Comparison of ENCODE assay signal across 2 cellular contexts in genomic region chr1:209983953-209984352, GRCh38.
TF ChIP-seq lines count a peak whose summit lies in the region.

No MANE protein-coding gene starts in this region.

TF ChIP-seq in SK-N-SH, 30 proteins besides CTCF, POLR2A, EP300 and RAD21 (continued from another document):
- no peak for TF ChIP-seq RXRA (IDR thresholded peaks at IDR 0.05; ENCODE audit: borderline replicate concordance, low read depth)
- TF ChIP-seq SIN3A (IDR thresholded peaks at IDR 0.05; ENCODE audit: borderline replicate concordance, low read depth, low read length) = no peak
- TF ChIP-seq RCOR1 (IDR thresholded peaks at IDR 0.05; ENCODE audit: low read length) = no peak
- no peak for TF ChIP-seq PBX3 (IDR thresholded peaks at IDR 0.05)
- TF ChIP-seq TCF12 (IDR thresholded peaks at IDR 0.05) = no peak
- TF ChIP-seq ZBTB33 (IDR thresholded peaks at IDR 0.05; ENCODE audit: borderline replicate concordance, low read depth) = no peak
- TF ChIP-seq CHD2 (IDR thresholded peaks at IDR 0.05; ENCODE audit: low read length, partially characterized antibody) = no peak
- no peak for TF ChIP-seq MEF2A (IDR thresholded peaks at IDR 0.05; ENCODE audit: borderline replicate concordance, low read depth)
- TF ChIP-seq, protein P1, sequence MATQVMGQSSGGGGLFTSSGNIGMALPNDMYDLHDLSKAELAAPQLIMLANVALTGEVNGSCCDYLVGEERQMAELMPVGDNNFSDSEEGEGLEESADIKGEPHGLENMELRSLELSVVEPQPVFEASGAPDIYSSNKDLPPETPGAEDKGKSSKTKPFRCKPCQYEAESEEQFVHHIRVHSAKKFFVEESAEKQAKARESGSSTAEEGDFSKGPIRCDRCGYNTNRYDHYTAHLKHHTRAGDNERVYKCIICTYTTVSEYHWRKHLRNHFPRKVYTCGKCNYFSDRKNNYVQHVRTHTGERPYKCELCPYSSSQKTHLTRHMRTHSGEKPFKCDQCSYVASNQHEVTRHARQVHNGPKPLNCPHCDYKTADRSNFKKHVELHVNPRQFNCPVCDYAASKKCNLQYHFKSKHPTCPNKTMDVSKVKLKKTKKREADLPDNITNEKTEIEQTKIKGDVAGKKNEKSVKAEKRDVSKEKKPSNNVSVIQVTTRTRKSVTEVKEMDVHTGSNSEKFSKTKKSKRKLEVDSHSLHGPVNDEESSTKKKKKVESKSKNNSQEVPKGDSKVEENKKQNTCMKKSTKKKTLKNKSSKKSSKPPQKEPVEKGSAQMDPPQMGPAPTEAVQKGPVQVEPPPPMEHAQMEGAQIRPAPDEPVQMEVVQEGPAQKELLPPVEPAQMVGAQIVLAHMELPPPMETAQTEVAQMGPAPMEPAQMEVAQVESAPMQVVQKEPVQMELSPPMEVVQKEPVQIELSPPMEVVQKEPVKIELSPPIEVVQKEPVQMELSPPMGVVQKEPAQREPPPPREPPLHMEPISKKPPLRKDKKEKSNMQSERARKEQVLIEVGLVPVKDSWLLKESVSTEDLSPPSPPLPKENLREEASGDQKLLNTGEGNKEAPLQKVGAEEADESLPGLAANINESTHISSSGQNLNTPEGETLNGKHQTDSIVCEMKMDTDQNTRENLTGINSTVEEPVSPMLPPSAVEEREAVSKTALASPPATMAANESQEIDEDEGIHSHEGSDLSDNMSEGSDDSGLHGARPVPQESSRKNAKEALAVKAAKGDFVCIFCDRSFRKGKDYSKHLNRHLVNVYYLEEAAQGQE (IDR thresholded peaks at IDR 0.05; ENCODE audit: low read depth, low read length) = no peak
- no peak for TF ChIP-seq RFX5 (IDR thresholded peaks at IDR 0.05; ENCODE audit: low read length)
- no peak for TF ChIP-seq FOXJ3 (CRISPR knock-in tag; IDR thresholded peaks at IDR 0.05)

TF ChIP-seq in SK-N-SH treated with all-trans-retinoic acid at 6 μM for 48 hours, 23 proteins besides CTCF, POLR2A, EP300 and RAD21 (continued from another document):
- TF ChIP-seq, protein P2, sequence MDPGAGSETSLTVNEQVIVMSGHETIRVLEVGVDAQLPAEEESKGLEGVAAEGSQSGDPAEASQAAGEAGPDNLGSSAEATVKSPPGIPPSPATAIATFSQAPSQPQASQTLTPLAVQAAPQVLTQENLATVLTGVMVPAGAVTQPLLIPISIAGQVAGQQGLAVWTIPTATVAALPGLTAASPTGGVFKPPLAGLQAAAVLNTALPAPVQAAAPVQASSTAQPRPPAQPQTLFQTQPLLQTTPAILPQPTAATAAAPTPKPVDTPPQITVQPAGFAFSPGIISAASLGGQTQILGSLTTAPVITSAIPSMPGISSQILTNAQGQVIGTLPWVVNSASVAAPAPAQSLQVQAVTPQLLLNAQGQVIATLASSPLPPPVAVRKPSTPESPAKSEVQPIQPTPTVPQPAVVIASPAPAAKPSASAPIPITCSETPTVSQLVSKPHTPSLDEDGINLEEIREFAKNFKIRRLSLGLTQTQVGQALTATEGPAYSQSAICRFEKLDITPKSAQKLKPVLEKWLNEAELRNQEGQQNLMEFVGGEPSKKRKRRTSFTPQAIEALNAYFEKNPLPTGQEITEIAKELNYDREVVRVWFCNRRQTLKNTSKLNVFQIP (CRISPR knock-in tag; IDR thresholded peaks at IDR 0.05; ENCODE audit: borderline replicate concordance, low read depth) = no peak
- TF ChIP-seq TOX (CRISPR knock-in tag; IDR thresholded peaks at IDR 0.05; ENCODE audit: borderline replicate concordance) (no peak), ZNF8 (CRISPR knock-in tag; IDR thresholded peaks at IDR 0.05) (no peak), CSDC2 (CRISPR knock-in tag; IDR thresholded peaks at IDR 0.05) (no peak), BACH2 (CRISPR knock-in tag; IDR thresholded peaks at IDR 0.05; ENCODE audit: borderline replicate concordance) (no peak), ISL1 (CRISPR knock-in tag; IDR thresholded peaks at IDR 0.05) (no peak), ZFP3 (CRISPR knock-in tag; IDR thresholded peaks at IDR 0.05) (no peak)
- TF ChIP-seq, protein P3, sequence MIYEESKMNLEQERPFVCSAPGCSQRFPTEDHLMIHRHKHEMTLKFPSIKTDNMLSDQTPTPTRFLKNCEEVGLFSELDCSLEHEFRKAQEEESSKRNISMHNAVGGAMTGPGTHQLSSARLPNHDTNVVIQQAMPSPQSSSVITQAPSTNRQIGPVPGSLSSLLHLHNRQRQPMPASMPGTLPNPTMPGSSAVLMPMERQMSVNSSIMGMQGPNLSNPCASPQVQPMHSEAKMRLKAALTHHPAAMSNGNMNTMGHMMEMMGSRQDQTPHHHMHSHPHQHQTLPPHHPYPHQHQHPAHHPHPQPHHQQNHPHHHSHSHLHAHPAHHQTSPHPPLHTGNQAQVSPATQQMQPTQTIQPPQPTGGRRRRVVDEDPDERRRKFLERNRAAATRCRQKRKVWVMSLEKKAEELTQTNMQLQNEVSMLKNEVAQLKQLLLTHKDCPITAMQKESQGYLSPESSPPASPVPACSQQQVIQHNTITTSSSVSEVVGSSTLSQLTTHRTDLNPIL (CRISPR knock-in tag; IDR thresholded peaks at IDR 0.05; ENCODE audit: low read depth) = no peak
- TF ChIP-seq, protein P4, sequence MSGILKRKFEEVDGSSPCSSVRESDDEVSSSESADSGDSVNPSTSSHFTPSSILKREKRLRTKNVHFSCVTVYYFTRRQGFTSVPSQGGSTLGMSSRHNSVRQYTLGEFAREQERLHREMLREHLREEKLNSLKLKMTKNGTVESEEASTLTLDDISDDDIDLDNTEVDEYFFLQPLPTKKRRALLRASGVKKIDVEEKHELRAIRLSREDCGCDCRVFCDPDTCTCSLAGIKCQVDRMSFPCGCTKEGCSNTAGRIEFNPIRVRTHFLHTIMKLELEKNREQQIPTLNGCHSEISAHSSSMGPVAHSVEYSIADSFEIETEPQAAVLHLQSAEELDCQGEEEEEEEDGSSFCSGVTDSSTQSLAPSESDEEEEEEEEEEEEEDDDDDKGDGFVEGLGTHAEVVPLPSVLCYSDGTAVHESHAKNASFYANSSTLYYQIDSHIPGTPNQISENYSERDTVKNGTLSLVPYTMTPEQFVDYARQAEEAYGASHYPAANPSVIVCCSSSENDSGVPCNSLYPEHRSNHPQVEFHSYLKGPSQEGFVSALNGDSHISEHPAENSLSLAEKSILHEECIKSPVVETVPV (CRISPR knock-in tag; IDR thresholded peaks at IDR 0.05) = no peak
